1 cellular context compared by ENCODE assay signal in the genomic region with DNA sequence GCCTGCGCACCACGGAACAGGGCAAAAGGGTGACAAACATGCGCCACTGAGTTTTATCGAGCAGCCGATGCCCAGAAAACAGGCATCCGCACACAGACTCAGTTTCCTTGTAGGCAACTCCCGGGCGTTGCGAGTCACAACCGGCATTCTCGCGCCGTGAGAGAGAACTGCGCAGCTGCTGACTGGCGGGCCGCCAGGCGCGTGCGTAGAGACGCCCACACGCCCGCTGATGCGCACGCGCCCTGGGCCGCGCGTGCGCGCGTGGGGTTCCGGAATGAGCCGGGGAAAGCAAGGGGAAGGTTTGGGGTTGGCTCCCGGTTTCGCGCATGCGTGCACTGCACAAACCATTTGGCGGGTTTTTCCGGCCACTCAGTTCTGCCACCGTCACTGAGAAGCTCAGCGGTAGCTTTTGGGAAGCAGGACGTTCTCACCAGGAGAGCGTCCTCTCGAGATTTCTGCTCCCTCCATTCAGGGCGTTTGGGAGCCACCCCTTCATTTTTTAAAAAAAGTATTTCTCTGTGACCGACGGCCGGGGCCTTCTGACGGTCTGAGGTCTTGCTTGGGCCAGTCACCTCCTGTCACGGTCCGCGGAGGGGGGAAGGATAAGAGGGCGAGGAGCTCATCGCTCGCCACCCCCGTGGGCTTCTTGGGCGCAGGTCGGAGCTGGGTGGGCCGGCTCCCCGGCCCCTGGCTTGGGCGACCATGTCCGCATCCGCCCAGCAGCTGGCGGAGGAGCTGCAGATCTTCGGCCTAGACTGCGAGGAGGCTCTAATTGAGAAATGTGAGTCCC.
TF ChIP-seq lines count a peak whose summit lies in the region.

Gene POLA2 (plus strand): TSS at position 372 of the 790 bp plus-strand sequence. CDS start 331 bp downstream, at position 703.

TF ChIP-seq in HepG2, 621 proteins besides CTCF, POLR2A, EP300 and RAD21 (continued from another document and continues in another):
- TF ChIP-seq, protein P1, sequence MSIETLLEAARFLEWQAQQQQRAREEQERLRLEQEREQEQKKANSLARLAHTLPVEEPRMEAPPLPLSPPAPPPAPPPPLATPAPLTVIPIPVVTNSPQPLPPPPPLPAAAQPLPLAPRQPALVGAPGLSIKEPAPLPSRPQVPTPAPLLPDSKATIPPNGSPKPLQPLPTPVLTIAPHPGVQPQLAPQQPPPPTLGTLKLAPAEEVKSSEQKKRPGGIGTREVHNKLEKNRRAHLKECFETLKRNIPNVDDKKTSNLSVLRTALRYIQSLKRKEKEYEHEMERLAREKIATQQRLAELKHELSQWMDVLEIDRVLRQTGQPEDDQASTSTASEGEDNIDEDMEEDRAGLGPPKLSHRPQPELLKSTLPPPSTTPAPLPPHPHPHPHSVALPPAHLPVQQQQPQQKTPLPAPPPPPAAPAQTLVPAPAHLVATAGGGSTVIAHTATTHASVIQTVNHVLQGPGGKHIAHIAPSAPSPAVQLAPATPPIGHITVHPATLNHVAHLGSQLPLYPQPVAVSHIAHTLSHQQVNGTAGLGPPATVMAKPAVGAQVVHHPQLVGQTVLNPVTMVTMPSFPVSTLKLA (IDR thresholded peaks at IDR 0.05) = peak; percentile 64
- TF ChIP-seq CHD2 (IDR thresholded peaks at IDR 0.05; ENCODE audit: low read depth, low read length) = peak; percentile 72; the same call in 1 of the 2 replicates
- TF ChIP-seq MBD4 (IDR thresholded peaks at IDR 0.05; ENCODE audit: borderline replicate concordance, low read length) = no peak
- no peak for TF ChIP-seq ZNF747 (CRISPR knock-in tag; IDR thresholded peaks at IDR 0.05; ENCODE audit: borderline replicate concordance)
- TF ChIP-seq ZNF567 (CRISPR knock-in tag; IDR thresholded peaks at IDR 0.05; ENCODE audit: borderline replicate concordance) = no peak
- no peak for TF ChIP-seq SAFB2 (CRISPR knock-in tag; IDR thresholded peaks at IDR 0.05; ENCODE audit: borderline replicate concordance, low read depth)
- TF ChIP-seq ZNF256 (CRISPR knock-in tag; conservative IDR thresholded peaks at IDR 0.05) = no peak
- no peak for TF ChIP-seq SP1 (IDR thresholded peaks at IDR 0.05)
- no peak for TF ChIP-seq SP1 (CRISPR knock-in tag; IDR thresholded peaks at IDR 0.05)
- TF ChIP-seq HMG20A (CRISPR knock-in tag; IDR thresholded peaks at IDR 0.05; ENCODE audit: borderline replicate concordance) = no peak
- TF ChIP-seq HNF4G (IDR thresholded peaks at IDR 0.05; ENCODE audit: borderline replicate concordance, low read depth, low read length) = no peak
- no peak for TF ChIP-seq HNF4G (CRISPR knock-in tag; IDR thresholded peaks at IDR 0.05; ENCODE audit: borderline replicate concordance, low read depth)
- peak; percentile 67 for TF ChIP-seq KMT2A (CRISPR knock-in tag; IDR thresholded peaks at IDR 0.05)
- TF ChIP-seq ZNF292 (CRISPR knock-in tag; IDR thresholded peaks at IDR 0.05; ENCODE audit: borderline replicate concordance, low read depth) = no peak
- TF ChIP-seq KLF16 (CRISPR knock-in tag; IDR thresholded peaks at IDR 0.05) = peak in 1 of 2 experiments; percentile 40; a peak in 1 of 4 replicates
- TF ChIP-seq RAD51 (IDR thresholded peaks at IDR 0.05; ENCODE audit: borderline replicate concordance) = no peak
- no peak for TF ChIP-seq PRPF4 (IDR thresholded peaks at IDR 0.05; ENCODE audit: low read depth, low read length, poor library complexity, severe bottlenecking)
- TF ChIP-seq, protein P2, sequence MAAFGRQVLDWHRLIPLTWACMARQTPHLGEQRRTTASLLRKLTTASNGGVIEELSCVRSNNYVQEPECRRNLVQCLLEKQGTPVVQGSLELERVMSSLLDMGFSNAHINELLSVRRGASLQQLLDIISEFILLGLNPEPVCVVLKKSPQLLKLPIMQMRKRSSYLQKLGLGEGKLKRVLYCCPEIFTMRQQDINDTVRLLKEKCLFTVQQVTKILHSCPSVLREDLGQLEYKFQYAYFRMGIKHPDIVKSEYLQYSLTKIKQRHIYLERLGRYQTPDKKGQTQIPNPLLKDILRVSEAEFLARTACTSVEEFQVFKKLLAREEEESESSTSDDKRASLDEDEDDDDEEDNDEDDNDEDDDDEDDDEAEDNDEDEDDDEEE (CRISPR knock-in tag; IDR thresholded peaks at IDR 0.05) = 0 out of 2 replicates have a peak, but pooled peaks have one; percentile 29
- TF ChIP-seq BRCA1 (CRISPR knock-in tag; IDR thresholded peaks at IDR 0.05) = no peak
- TF ChIP-seq KAT7 (CRISPR knock-in tag; IDR thresholded peaks at IDR 0.05; ENCODE audit: borderline replicate concordance) = peak; percentile 65; the same call in 1 of the 2 replicates
- TF ChIP-seq JARID2 (CRISPR knock-in tag; IDR thresholded peaks at IDR 0.05; ENCODE audit: insufficient replicate concordance) = no peak
- no peak for TF ChIP-seq EZH2 (conservative IDR thresholded peaks at IDR 0.05; ENCODE audit: low read depth, low read length)
- peak; percentile 71; the same call in 1 of the 2 replicates for TF ChIP-seq KDM2A (CRISPR knock-in tag; IDR thresholded peaks at IDR 0.05; ENCODE audit: borderline replicate concordance, low read depth)
- no peak for TF ChIP-seq SMARCE1 (IDR thresholded peaks at IDR 0.05; ENCODE audit: borderline replicate concordance)
- no peak for TF ChIP-seq ZNF569 (CRISPR knock-in tag; IDR thresholded peaks at IDR 0.05; ENCODE audit: borderline replicate concordance)
- TF ChIP-seq ZNF20 (CRISPR knock-in tag; IDR thresholded peaks at IDR 0.05) = no peak
- TF ChIP-seq PREB (CRISPR knock-in tag; IDR thresholded peaks at IDR 0.05) = no peak
- TF ChIP-seq ZNF629 (CRISPR knock-in tag; conservative IDR thresholded peaks at IDR 0.05) = no peak
- TF ChIP-seq ZHX2 (IDR thresholded peaks at IDR 0.05; ENCODE audit: low read depth) = 0 out of 2 replicates have a peak, but pooled peaks have one; percentile 4
- TF ChIP-seq ZHX2 (CRISPR knock-in tag; IDR thresholded peaks at IDR 0.05; ENCODE audit: borderline replicate concordance) = no peak
- TF ChIP-seq U2AF1 (optimal IDR thresholded peaks at IDR 0.05; ENCODE audit: low read depth, low read length) = no peak
- TF ChIP-seq, protein P3, sequence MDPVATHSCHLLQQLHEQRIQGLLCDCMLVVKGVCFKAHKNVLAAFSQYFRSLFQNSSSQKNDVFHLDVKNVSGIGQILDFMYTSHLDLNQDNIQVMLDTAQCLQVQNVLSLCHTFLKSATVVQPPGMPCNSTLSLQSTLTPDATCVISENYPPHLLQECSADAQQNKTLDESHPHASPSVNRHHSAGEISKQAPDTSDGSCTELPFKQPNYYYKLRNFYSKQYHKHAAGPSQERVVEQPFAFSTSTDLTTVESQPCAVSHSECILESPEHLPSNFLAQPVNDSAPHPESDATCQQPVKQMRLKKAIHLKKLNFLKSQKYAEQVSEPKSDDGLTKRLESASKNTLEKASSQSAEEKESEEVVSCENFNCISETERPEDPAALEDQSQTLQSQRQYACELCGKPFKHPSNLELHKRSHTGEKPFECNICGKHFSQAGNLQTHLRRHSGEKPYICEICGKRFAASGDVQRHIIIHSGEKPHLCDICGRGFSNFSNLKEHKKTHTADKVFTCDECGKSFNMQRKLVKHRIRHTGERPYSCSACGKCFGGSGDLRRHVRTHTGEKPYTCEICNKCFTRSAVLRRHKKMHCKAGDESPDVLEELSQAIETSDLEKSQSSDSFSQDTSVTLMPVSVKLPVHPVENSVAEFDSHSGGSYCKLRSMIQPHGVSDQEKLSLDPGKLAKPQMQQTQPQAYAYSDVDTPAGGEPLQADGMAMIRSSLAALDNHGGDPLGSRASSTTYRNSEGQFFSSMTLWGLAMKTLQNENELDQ (CRISPR knock-in tag; IDR thresholded peaks at IDR 0.05; ENCODE audit: borderline replicate concordance) = no peak
- TF ChIP-seq ZNF124 (CRISPR knock-in tag; IDR thresholded peaks at IDR 0.05) = no peak; the same call in 1 of the 2 replicates
- no peak for TF ChIP-seq XRCC5 (optimal IDR thresholded peaks at IDR 0.05; ENCODE audit: low read length)
- no peak; the same call in 1 of the 2 replicates for TF ChIP-seq NR2F2 (IDR thresholded peaks at IDR 0.05; ENCODE audit: borderline replicate concordance, low read depth)
- TF ChIP-seq ZNF619 (CRISPR knock-in tag; IDR thresholded peaks at IDR 0.05) = no peak; the same call in 1 of the 2 replicates
- TF ChIP-seq, protein P4, sequence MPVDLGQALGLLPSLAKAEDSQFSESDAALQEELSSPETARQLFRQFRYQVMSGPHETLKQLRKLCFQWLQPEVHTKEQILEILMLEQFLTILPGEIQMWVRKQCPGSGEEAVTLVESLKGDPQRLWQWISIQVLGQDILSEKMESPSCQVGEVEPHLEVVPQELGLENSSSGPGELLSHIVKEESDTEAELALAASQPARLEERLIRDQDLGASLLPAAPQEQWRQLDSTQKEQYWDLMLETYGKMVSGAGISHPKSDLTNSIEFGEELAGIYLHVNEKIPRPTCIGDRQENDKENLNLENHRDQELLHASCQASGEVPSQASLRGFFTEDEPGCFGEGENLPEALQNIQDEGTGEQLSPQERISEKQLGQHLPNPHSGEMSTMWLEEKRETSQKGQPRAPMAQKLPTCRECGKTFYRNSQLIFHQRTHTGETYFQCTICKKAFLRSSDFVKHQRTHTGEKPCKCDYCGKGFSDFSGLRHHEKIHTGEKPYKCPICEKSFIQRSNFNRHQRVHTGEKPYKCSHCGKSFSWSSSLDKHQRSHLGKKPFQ (CRISPR knock-in tag; IDR thresholded peaks at IDR 0.05; ENCODE audit: insufficient replicate concordance) = no peak
- TF ChIP-seq SMARCC2 (IDR thresholded peaks at IDR 0.05) = no peak
- no peak for TF ChIP-seq SP140L (CRISPR knock-in tag; IDR thresholded peaks at IDR 0.05; ENCODE audit: borderline replicate concordance)
- no peak for TF ChIP-seq ADNP (CRISPR knock-in tag; IDR thresholded peaks at IDR 0.05)
- TF ChIP-seq ZNF841 (CRISPR knock-in tag; IDR thresholded peaks at IDR 0.05; ENCODE audit: borderline replicate concordance) = no peak
- TF ChIP-seq EED (CRISPR knock-in tag; IDR thresholded peaks at IDR 0.05) = no peak
- no peak for TF ChIP-seq E2F2 (CRISPR knock-in tag; IDR thresholded peaks at IDR 0.05; ENCODE audit: borderline replicate concordance)
- no peak for TF ChIP-seq ZNF549 (CRISPR knock-in tag; IDR thresholded peaks at IDR 0.05)
- TF ChIP-seq ZNF672 (CRISPR knock-in tag; IDR thresholded peaks at IDR 0.05) = no peak
- TF ChIP-seq ETV5 (CRISPR knock-in tag; IDR thresholded peaks at IDR 0.05; ENCODE audit: borderline replicate concordance) = no peak
- no peak for TF ChIP-seq ZNF460 (CRISPR knock-in tag; IDR thresholded peaks at IDR 0.05; ENCODE audit: borderline replicate concordance)
- TF ChIP-seq ARNT2 (CRISPR knock-in tag; IDR thresholded peaks at IDR 0.05; ENCODE audit: low read depth) = no peak
- TF ChIP-seq PRMT3 (CRISPR knock-in tag; IDR thresholded peaks at IDR 0.05; ENCODE audit: borderline replicate concordance, low read depth) = peak; percentile 79; the same call in 1 of the 2 replicates
- peak; percentile 11; the same call in 1 of the 2 replicates for TF ChIP-seq ZNF891 (CRISPR knock-in tag; IDR thresholded peaks at IDR 0.05)
- no peak for TF ChIP-seq ZNF660 (CRISPR knock-in tag; IDR thresholded peaks at IDR 0.05; ENCODE audit: borderline replicate concordance, low read depth)
- TF ChIP-seq TAF15 (IDR thresholded peaks at IDR 0.05; ENCODE audit: low read depth, low read length, poor library complexity, severe bottlenecking) = no peak
- TF ChIP-seq ISL2 (CRISPR knock-in tag; IDR thresholded peaks at IDR 0.05) = no peak; the same call in 1 of the 2 replicates
- no peak for TF ChIP-seq FOXK1 (CRISPR knock-in tag; IDR thresholded peaks at IDR 0.05; ENCODE audit: borderline replicate concordance, low read depth)
